Comparison of ENCODE assay signal across 7 cellular contexts in genomic region chr19:56332695-56333094, GRCh38.
"Had no signal": no experiment of that assay in that cellular context is flagged by ENCODE, and none has a peak within 500 bp of the region (broad histone marks: within the 10 kb centered on the region; RNA-seq: fewer than 3 reads in every experiment).

No MANE protein-coding gene starts in this region.

- H3K9ac ChIP-seq: KMS-11 had no signal

- DNase-seq: IMR-90, KBM-7 had no signal

- H3K27ac Mint-ChIP-seq: IgD-negative memory B cell had no signal

- H3K27ac ChIP-seq: HL-60, KMS-11 had no signal

- FAIRE-seq: HTR-8/SVneo had no signal

- H3K4me2 ChIP-seq: KMS-11 had no signal

- H3K4me3 ChIP-seq: K562 had no signal

- H3K27me3 Mint-ChIP-seq: IgD-negative memory B cell had no signal

- H3K4me1 Mint-ChIP-seq: IgD-negative memory B cell had no signal

- H3K4me3 Mint-ChIP-seq: IgD-negative memory B cell had no signal
